Comparison of ENCODE assay signal across 1 cellular context in genomic region chr5:96297867-96298266, GRCh38.
TF ChIP-seq lines count a peak whose summit lies in the region.

No MANE protein-coding gene starts in this region.

TF ChIP-seq in HepG2, 621 proteins besides CTCF, POLR2A, EP300 and RAD21 (continued from another document and continues in another):
- TF ChIP-seq ZNF639 (CRISPR knock-in tag; conservative IDR thresholded peaks at IDR 0.05) (no peak), NR1H2 (CRISPR knock-in tag; IDR thresholded peaks at IDR 0.05; ENCODE audit: borderline replicate concordance, low read depth) (no peak), ZMYM2 (CRISPR knock-in tag; IDR thresholded peaks at IDR 0.05) (0 out of 2 replicates have a peak, but pooled peaks have one; percentile 65), YY1 (IDR thresholded peaks at IDR 0.05; ENCODE audit: insufficient read depth, insufficient replicate concordance, low read depth, low read length) (no peak), REL (CRISPR knock-in tag; conservative IDR thresholded peaks at IDR 0.05) (no peak), U2AF2 (IDR thresholded peaks at IDR 0.05; ENCODE audit: low read depth, low read length) (no peak), FIP1L1 (IDR thresholded peaks at IDR 0.05; ENCODE audit: borderline replicate concordance, insufficient read depth, low read depth, low read length) (no peak), TRIM22 (IDR thresholded peaks at IDR 0.05) (no peak), ZNF180 (CRISPR knock-in tag; IDR thresholded peaks at IDR 0.05; ENCODE audit: borderline replicate concordance, low read depth) (no peak), ARNT2 (CRISPR knock-in tag; IDR thresholded peaks at IDR 0.05; ENCODE audit: low read depth) (peak; percentile 50; the same call in 1 of the 2 replicates), ZNF709 (CRISPR knock-in tag; IDR thresholded peaks at IDR 0.05) (no peak), ZNF546 (CRISPR knock-in tag; conservative IDR thresholded peaks at IDR 0.05) (no peak), CAMTA2 (CRISPR knock-in tag; IDR thresholded peaks at IDR 0.05; ENCODE audit: borderline replicate concordance) (no peak), DMTF1 (CRISPR knock-in tag; IDR thresholded peaks at IDR 0.05) (no peak), KDM5B (CRISPR knock-in tag; IDR thresholded peaks at IDR 0.05; ENCODE audit: borderline replicate concordance) (no peak), ETS1 (CRISPR knock-in tag; IDR thresholded peaks at IDR 0.05) (no peak), MXI1 (IDR thresholded peaks at IDR 0.05; ENCODE audit: borderline replicate concordance, low read depth, low read length) (peak; percentile 75; the same call in 1 of the 3 replicates), PTBP1 (IDR thresholded peaks at IDR 0.05; ENCODE audit: low read depth, low read length, poor library complexity, severe bottlenecking) (no peak), ARID4A (CRISPR knock-in tag; IDR thresholded peaks at IDR 0.05; ENCODE audit: borderline replicate concordance) (peak; percentile 17; the same call in 1 of the 2 replicates), NFAT5 (CRISPR knock-in tag; IDR thresholded peaks at IDR 0.05) (no peak), GLI4 (CRISPR knock-in tag; IDR thresholded peaks at IDR 0.05; ENCODE audit: borderline replicate concordance) (no peak), ZNF512B (CRISPR knock-in tag; IDR thresholded peaks at IDR 0.05; ENCODE audit: borderline replicate concordance) (no peak), SRSF4 (IDR thresholded peaks at IDR 0.05; ENCODE audit: low read depth, low read length, poor library complexity, severe bottlenecking) (no peak), ZNF878 (CRISPR knock-in tag; IDR thresholded peaks at IDR 0.05) (peak; percentile 87; the same call in 1 of the 2 replicates), ZSCAN30 (CRISPR knock-in tag; IDR thresholded peaks at IDR 0.05) (no peak), GLMP (CRISPR knock-in tag; IDR thresholded peaks at IDR 0.05; ENCODE audit: borderline replicate concordance) (no peak), GMEB1 (CRISPR knock-in tag; IDR thresholded peaks at IDR 0.05; ENCODE audit: borderline replicate concordance) (peak; percentile 39; the same call in 1 of the 2 replicates), ZMAT3 (CRISPR knock-in tag; conservative IDR thresholded peaks at IDR 0.05) (no peak)
